ENCODE assay signal across 1 cellular context in the genomic region with DNA sequence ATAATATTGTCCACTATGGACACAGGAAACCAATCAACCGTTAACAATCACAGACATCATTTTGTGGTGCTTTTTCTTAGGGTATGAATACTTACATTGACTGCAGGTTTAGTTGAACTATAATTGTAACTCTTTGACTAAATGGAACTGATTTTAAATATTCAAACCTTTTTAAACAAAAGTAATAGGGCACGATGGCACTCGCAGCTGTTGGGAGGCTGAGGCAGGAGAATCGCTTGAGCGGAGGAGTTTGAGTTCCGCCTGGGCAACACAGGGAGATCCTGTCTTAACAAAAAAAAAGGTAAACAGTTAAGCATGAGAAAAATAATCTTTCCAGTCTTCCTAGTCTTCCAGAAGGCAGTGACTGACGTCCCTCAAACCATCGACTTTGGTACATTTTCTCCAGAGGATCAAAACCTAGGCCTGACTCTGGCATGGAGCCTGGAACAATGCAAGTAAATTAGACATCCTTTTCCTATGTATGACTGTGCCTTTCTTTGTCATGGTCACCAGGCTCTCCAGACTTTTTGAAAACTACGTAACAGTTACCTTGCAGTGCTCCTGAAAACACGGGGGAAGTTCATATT.
TF ChIP-seq lines count a peak whose summit lies in the region.

No MANE protein-coding gene starts in this region.

TF ChIP-seq in H1, 55 proteins besides CTCF, POLR2A, EP300 and RAD21:
- TF ChIP-seq SRF (IDR thresholded peaks at IDR 0.05; ENCODE audit: low read depth, low read length): no peak
- TF ChIP-seq TAF7 (optimal IDR thresholded peaks at IDR 0.05; ENCODE audit: borderline replicate concordance, low read depth, low read length): no peak
- TF ChIP-seq RNF2 (IDR thresholded peaks at IDR 0.05; ENCODE audit: borderline replicate concordance, low read depth, low read length, missing control alignments, poor library complexity, severe bottlenecking): peak; percentile 58
- TF ChIP-seq ZNF274 (IDR thresholded peaks at IDR 0.05; ENCODE audit: borderline replicate concordance, extremely low read depth, low read length): no peak
- TF ChIP-seq CBX8 (IDR thresholded peaks at IDR 0.05; ENCODE audit: borderline replicate concordance, low read depth, low read length): peak; percentile 81; the same call in 1 of the 2 replicates
- TF ChIP-seq EZH2 (IDR thresholded peaks at IDR 0.05; ENCODE audit: low read depth, low read length, severe bottlenecking): peak; percentile 77
- peak; percentile 54; the same call in 1 of the 2 replicates for TF ChIP-seq SUZ12 (IDR thresholded peaks at IDR 0.05; ENCODE audit: low read length)
